ENCODE assay signal across 7 cellular contexts in the genomic region with DNA sequence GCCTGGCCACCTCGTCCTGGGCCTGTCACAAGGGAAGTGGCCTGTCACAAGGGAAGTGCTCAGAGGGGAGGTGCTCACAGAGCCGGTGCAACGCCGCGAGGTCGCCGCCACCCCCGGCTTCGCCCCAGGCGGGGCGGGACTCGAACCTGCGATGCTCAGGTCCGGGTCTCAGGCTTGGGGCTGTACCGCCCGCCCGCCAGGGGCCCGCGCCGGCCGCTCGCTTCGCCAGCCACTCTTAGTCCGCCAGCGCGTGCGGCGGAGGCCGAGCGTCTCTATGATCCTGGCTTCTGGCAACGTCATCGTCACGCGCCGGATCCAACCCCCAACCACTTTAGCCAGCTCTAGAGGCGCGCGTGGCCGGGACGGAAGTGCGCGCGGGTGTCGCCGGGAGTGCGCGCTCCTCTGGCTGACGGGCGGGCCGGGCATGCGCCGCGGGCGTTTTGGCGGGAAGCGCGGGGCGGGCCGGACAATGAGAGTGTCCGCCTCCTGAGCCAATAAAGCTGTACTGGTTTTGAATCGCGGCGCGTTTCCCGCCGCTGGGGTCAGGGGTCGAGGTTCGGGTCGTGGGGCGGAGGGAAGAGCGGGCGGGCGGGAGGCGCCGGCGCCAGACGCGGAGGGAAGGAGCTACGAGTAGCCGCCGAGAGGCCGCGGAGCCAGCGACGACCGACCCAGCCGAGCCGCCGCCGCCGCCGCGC. TPM values are rescaled to one million over a fixed set of nuclear protein-coding genes. Genes with fewer than 3 reads are reported as not detected.
DNase-seq lines count a peak whose midpoint lies in the region; ATAC-seq and TF ChIP-seq lines count a peak whose summit lies in the region.

A gene with protein sequence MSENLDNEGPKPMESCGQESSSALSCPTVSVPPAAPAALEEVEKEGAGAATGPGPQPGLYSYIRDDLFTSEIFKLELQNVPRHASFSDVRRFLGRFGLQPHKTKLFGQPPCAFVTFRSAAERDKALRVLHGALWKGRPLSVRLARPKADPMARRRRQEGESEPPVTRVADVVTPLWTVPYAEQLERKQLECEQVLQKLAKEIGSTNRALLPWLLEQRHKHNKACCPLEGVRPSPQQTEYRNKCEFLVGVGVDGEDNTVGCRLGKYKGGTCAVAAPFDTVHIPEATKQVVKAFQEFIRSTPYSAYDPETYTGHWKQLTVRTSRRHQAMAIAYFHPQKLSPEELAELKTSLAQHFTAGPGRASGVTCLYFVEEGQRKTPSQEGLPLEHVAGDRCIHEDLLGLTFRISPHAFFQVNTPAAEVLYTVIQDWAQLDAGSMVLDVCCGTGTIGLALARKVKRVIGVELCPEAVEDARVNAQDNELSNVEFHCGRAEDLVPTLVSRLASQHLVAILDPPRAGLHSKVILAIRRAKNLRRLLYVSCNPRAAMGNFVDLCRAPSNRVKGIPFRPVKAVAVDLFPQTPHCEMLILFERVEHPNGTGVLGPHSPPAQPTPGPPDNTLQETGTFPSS (minus strand): TSS at position 276 of the 695 bp plus-strand sequence. CDS start 320 bp downstream, outside the sequence.

- no peaks in the 10 kb centered on the region for H3K9me3 ChIP-seq in ascending aorta

- intact Hi-C loops in T-helper 2 cell treated with Interferon-gamma antibody and Interleukin-4, amounts not matched to agents 100 ng/mL and 5 ng/mL, for 36 hours (cut with micrococcal nuclease), result loop anchor here (1.0 to 10.0 kb wide), 6 partner anchors 37 to 742 kb away; a partner anchor contains a TSS
- intact Hi-C loops in ascending aorta (cut with DNase I), result loop anchor here (1.0 to 10.0 kb wide), 5 partner anchors 14 to 402 kb away; a partner anchor contains a TSS

- DNase-seq in NCI-H187 treated with DMSO at 0.1 percent for 48 hours (lab: John Stamatoyannopoulos, UW) (peak; percentile 35), ascending aorta (ENCODE audit: low spot score in 2 of 2) (peak; percentile 92 to 99), hepatic stellate cell (ENCODE audit: low spot score) (peak; percentile 99), renal cortical epithelial cell (ENCODE audit: low read depth) (peak; percentile 87)

- peak within 1 kb of the TSS; percentile 83 to 85 for H3K27ac ChIP-seq in ascending aorta

- peak within 1 kb of the TSS; percentile 68 to 85 for H3K4me3 ChIP-seq in ascending aorta

- peak in 2 of 3 experiments; percentile 17 to 26 for TF ChIP-seq CTCF in ascending aorta (IDR thresholded peaks at IDR 0.05)

- peaks cover 6 to 18% of the 10 kb centered on the region in 2 donors for H3K4me1 ChIP-seq in ascending aorta

- peaks cover 24 to 61% of the 10 kb centered on the region in 2 donors for H3K36me3 ChIP-seq in ascending aorta

- peak; percentile 61 for ATAC-seq in GM18499 (IDR thresholded peaks at IDR 0.05; ENCODE audit: insufficient read depth, unreplicated experiment)
- ATAC-seq in HG02943 (IDR thresholded peaks at IDR 0.05; ENCODE audit: low read depth, unreplicated experiment), result peak; percentile 74

- no peaks in the 10 kb centered on the region for H3K27me3 ChIP-seq in ascending aorta

RNA-seq across cellular contexts. Expression of the gene that starts here (rescaled TPM):
- 91.1 and 93.3 TPM in 2 replicates for total RNA-seq in T-helper 2 cell treated with Interferon-gamma antibody and Interleukin-4, amounts not matched to agents 100 ng/mL and 5 ng/mL, for 36 hours
- total RNA-seq in ascending aorta (161 TPM), renal cortical epithelial cell (28.8 and 29.3 TPM in 2 replicates)

Comparison
In these comparisons a context has a peak if more than half of its experiments do, and no peak if none do; other contexts are left out.
1. Peak in every context shown above with its lines: DNase-seq, ATAC-seq, H3K4me3 ChIP-seq and H3K27ac ChIP-seq.
2. DNase-seq: peak in every context shown above with its lines; median percentile 99 in hepatic stellate cell; 96 in ascending aorta; 87 in renal cortical epithelial cell; 35 in NCI-H187 treated with DMSO at 0.1 percent for 48 hours.